12 cellular contexts compared by ENCODE assay signal in the genomic region with DNA sequence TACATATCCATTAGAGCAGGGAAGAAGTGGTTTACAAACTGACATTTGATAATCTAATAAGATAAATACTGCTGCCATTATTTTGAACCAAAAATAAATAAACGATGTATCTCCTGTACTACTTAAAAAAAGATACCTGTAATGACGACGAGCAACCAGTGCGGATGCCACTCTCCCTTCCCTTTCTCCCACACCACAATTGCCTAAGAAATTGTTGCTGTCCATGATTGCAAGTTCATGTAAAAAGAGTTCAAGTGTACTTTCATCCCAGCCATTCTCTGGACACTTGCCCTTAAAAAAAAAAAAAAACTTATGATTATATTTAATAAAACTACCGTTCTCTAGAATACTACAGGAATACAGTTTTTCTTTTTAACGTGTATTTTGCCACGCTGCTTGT. TPM values are rescaled to one million over a fixed set of nuclear protein-coding genes. Genes with fewer than 3 reads are reported as not detected.
DNase-seq lines count a peak whose midpoint lies in the region; ATAC-seq and TF ChIP-seq lines count a peak whose summit lies in the region.
"Had no signal": no experiment of that assay in that cellular context is flagged by ENCODE, and none has a peak within 500 bp of the region (broad histone marks: within the 10 kb centered on the region; RNA-seq: fewer than 3 reads in every experiment).

No MANE protein-coding gene starts in this region.

- no peaks in the 10 kb centered on the region for H3K79me2 ChIP-seq in OCI-LY1 (ENCODE audit: insufficient read depth, low read length)

- no peaks in the 10 kb centered on the region for H3K27me3 ChIP-seq in OCI-LY1 (ENCODE audit: insufficient read depth, low read length)
- no peaks in the 10 kb centered on the region for H3K27me3 ChIP-seq in duodenal mucosa (ENCODE audit: control insufficient read depth in 1 of 2, insufficient read depth in 2 of 2, low read length in 2 of 2)
- H3K27me3 ChIP-seq in Peyer's patch: no peaks in the 10 kb centered on the region
- H3K27me3 ChIP-seq: left lung had no signal

- peaks cover 19% of the 10 kb centered on the region for H3K4me1 ChIP-seq in OCI-LY1 (ENCODE audit: insufficient read depth, low read length, severe bottlenecking)
- H3K4me1 ChIP-seq in duodenal mucosa (ENCODE audit: control insufficient read depth in 1 of 2, insufficient read depth in 2 of 2, low read length in 2 of 2): peaks cover 13 to 18% of the 10 kb centered on the region in 2 donors
- H3K4me1 ChIP-seq in Peyer's patch: peaks cover 0 to 16% (median 8%) of the 10 kb centered on the region in 4 donors

- peak overlapping the region; percentile 99 for H3K27ac Mint-ChIP-seq in activated T-cell treated with anti-CD3 and anti-CD28 coated beads, Interleukin-2, amount 50 U/mL, for 72 hours
- peak overlapping the region; percentile 98 for H3K27ac Mint-ChIP-seq in stimulated activated memory B cell treated with anti-CD40 and anti-IgM and Interleukin-4, amounts not matched to agents 10 μg/mL and 1 μg/mL and 100 μg/mL, for 72 hours

- H3K4me1 Mint-ChIP-seq in activated T-cell treated with anti-CD3 and anti-CD28 coated beads, Interleukin-2, amount 50 U/mL, for 72 hours (ENCODE audit: low read depth): peaks cover 40% of the 10 kb centered on the region
- H3K4me1 Mint-ChIP-seq in stimulated activated memory B cell treated with anti-CD40 and anti-IgM and Interleukin-4, amounts not matched to agents 10 μg/mL and 1 μg/mL and 100 μg/mL, for 72 hours: peaks cover 34% of the 10 kb centered on the region

- H3K9ac ChIP-seq in OCI-LY1 (ENCODE audit: low read length): no peak overlapping the region
- H3K9ac ChIP-seq in duodenal mucosa (ENCODE audit: low read depth in 1 of 2, low read length in 2 of 2): no peak overlapping the region

- H3K27ac ChIP-seq in OCI-LY1 (ENCODE audit: low read depth, low read length, poor library complexity, severe bottlenecking) (no peak overlapping the region), duodenal mucosa (ENCODE audit: low read depth, low read length) (no peak overlapping the region), Peyer's patch (peak overlapping the region in 1 of 4 donors; percentile 97)

- no peak for DNase-seq in activated T-cell treated with anti-CD3 and anti-CD28 coated beads, Interleukin-2, amount 50 U/mL, for 72 hours
- no peak for DNase-seq in activated T-cell treated with anti-CD3 and anti-CD28 coated beads, Interleukin-2, amount 50 U/mL, for 1 hour
- no peak for DNase-seq in pons (ENCODE audit: low spot score)
- no peak for DNase-seq in 8988T
- DNase-seq in Peyer's patch: no peak
- DNase-seq: activated CD4-positive, alpha-beta T cell treated with anti-CD3 and anti-CD28 coated beads for 4 hours; left lung; RPMI8226 had no signal

- H3K9me3 Mint-ChIP-seq in activated T-cell treated with anti-CD3 and anti-CD28 coated beads, Interleukin-2, amount 50 U/mL, for 72 hours: no peaks in the 10 kb centered on the region
- H3K9me3 Mint-ChIP-seq in stimulated activated memory B cell treated with anti-CD40 and anti-IgM and Interleukin-4, amounts not matched to agents 10 μg/mL and 1 μg/mL and 100 μg/mL, for 72 hours: no peaks in the 10 kb centered on the region

- H3K9me3 ChIP-seq in OCI-LY1 (ENCODE audit: low read length): no peaks in the 10 kb centered on the region
- no peaks in the 10 kb centered on the region for H3K9me3 ChIP-seq in duodenal mucosa (ENCODE audit: control insufficient read depth in 1 of 2, low read length in 2 of 2)
- H3K9me3 ChIP-seq in Peyer's patch: no peaks in the 10 kb centered on the region
- H3K9me3 ChIP-seq: left lung had no signal

- H3F3A ChIP-seq in OCI-LY1 (ENCODE audit: insufficient read depth, low read length): no peaks in the 10 kb centered on the region

- no peak for TF ChIP-seq CTCF in OCI-LY1 (IDR thresholded peaks at IDR 0.05; ENCODE audit: low read length)
- no peak for TF ChIP-seq CTCF in Peyer's patch (IDR thresholded peaks at IDR 0.05)

- no peaks in the 10 kb centered on the region for H3K9me2 ChIP-seq in OCI-LY1 (ENCODE audit: low read depth, low read length)

- no peak for TF ChIP-seq POLR2A in Peyer's patch (IDR thresholded peaks at IDR 0.05)

- H3K36me3 Mint-ChIP-seq in activated T-cell treated with anti-CD3 and anti-CD28 coated beads, Interleukin-2, amount 50 U/mL, for 72 hours (ENCODE audit: insufficient read depth in 2 of 2): peaks cover 6 to 13% of the 10 kb centered on the region in 2 donors
- H3K36me3 Mint-ChIP-seq in stimulated activated memory B cell treated with anti-CD40 and anti-IgM and Interleukin-4, amounts not matched to agents 10 μg/mL and 1 μg/mL and 100 μg/mL, for 72 hours: peaks cover 7% of the 10 kb centered on the region

- peak overlapping the region; percentile 80 to 92 for H3K4me3 Mint-ChIP-seq in activated T-cell treated with anti-CD3 and anti-CD28 coated beads, Interleukin-2, amount 50 U/mL, for 72 hours
- peak overlapping the region; percentile 84 for H3K4me3 Mint-ChIP-seq in stimulated activated memory B cell treated with anti-CD40 and anti-IgM and Interleukin-4, amounts not matched to agents 10 μg/mL and 1 μg/mL and 100 μg/mL, for 72 hours

- H4K20me1 ChIP-seq in OCI-LY1 (ENCODE audit: insufficient read depth, low read length): no peaks in the 10 kb centered on the region

- H3K4me3 ChIP-seq in OCI-LY1 (ENCODE audit: low read depth, low read length, poor library complexity, severe bottlenecking) (peak overlapping the region; percentile 74), duodenal mucosa (ENCODE audit: low read depth in 1 of 2, low read length in 2 of 2) (peak overlapping the region; percentile 76 to 96), Peyer's patch (no peak overlapping the region)

- H2AFZ ChIP-seq in OCI-LY1 (ENCODE audit: low read length): no peak overlapping the region

- H3K36me3 ChIP-seq in OCI-LY1 (ENCODE audit: insufficient read depth, low read length): no peaks in the 10 kb centered on the region; the same call in 1 of the 2 replicates
- H3K36me3 ChIP-seq in duodenal mucosa (ENCODE audit: control insufficient read depth in 1 of 2, insufficient read depth in 2 of 2, low read length in 2 of 2): peaks cover 2 to 5% of the 10 kb centered on the region in 2 donors
- no peaks in the 10 kb centered on the region for H3K36me3 ChIP-seq in Peyer's patch

- H3K27me3 Mint-ChIP-seq in activated T-cell treated with anti-CD3 and anti-CD28 coated beads, Interleukin-2, amount 50 U/mL, for 72 hours (ENCODE audit: low read depth): no peaks in the 10 kb centered on the region
- H3K27me3 Mint-ChIP-seq in stimulated activated memory B cell treated with anti-CD40 and anti-IgM and Interleukin-4, amounts not matched to agents 10 μg/mL and 1 μg/mL and 100 μg/mL, for 72 hours: no peaks in the 10 kb centered on the region

- H3K4me2 ChIP-seq in OCI-LY1 (ENCODE audit: low read length): no peak overlapping the region

- no peak for ATAC-seq in activated T-cell treated with anti-CD3 and anti-CD28 coated beads, Interleukin-2, amount 50 U/mL, for 72 hours (replicated peaks in 1 of 2)
- no peak for ATAC-seq in stimulated activated memory B cell treated with anti-CD40 and anti-IgM and Interleukin-4, amounts not matched to agents 10 μg/mL and 1 μg/mL and 100 μg/mL, for 72 hours
- ATAC-seq: left lung, sciatic nerve had no signal

RNA-seq across cellular contexts. Expression of gene SEPSECS, which starts 1.4 kb away (rescaled TPM):
- 10 to 100 TPM; 21.6 to 27.9 TPM for total RNA-seq in activated T-cell treated with anti-CD3 and anti-CD28 coated beads, Interleukin-2, amount 50 U/mL, for 72 hours
- 10 to 100 TPM in 3 of 4 donors, 1 to 10 TPM in 1; 5.0 to 25.9 (median 23.6) TPM for total RNA-seq in Peyer's patch

Comparison
In these comparisons a context has a peak if more than half of its experiments do, and no peak if none do; other contexts are left out.
1. H3K4me3 ChIP-seq: peak in OCI-LY1 (single experiment) and duodenal mucosa (2 of 2); none in Peyer's patch (0 of 4).